9 cellular contexts compared by ENCODE assay signal in genomic region chr1:2322065-2322571, GRCh38.
DNase-seq lines count a peak whose midpoint lies in the region; ATAC-seq and TF ChIP-seq lines count a peak whose summit lies in the region.
"Had no signal": no experiment of that assay in that cellular context is flagged by ENCODE, and none has a peak within 500 bp of the region (broad histone marks: within the 10 kb centered on the region; RNA-seq: fewer than 3 reads in every experiment).

No MANE protein-coding gene starts in this region.

- H2BK120ac ChIP-seq in trophoblast cell (ENCODE audit: insufficient read depth, low read length, poor library complexity): peak overlapping the region; percentile 89

- peak; percentile 36 for DNase-seq in Calu3
- peak; percentile 82 for DNase-seq in amniotic stem cell (lab: John Stamatoyannopoulos, UW)
- DNase-seq in left ventricle myocardium superior: peak; percentile 84
- peak; percentile 91 to 95 for DNase-seq in trophoblast cell
- no peak for DNase-seq in activated T-cell treated with anti-CD3 and anti-CD28 coated beads for 4 hours
- DNase-seq: MV-4-11 had no signal

- H2AFZ ChIP-seq in trophoblast cell (ENCODE audit: insufficient read depth, low read length, poor library complexity): no peak overlapping the region

- H3K4me3 Mint-ChIP-seq in Calu3 (ENCODE audit: low read depth, unreplicated experiment): no peak overlapping the region

- H4K91ac ChIP-seq in trophoblast cell (ENCODE audit: low read depth, low read length): peak overlapping the region; percentile 95

- BruUV-seq in Calu3 (replicated peaks; lab: Mats Ljungman, UMichigan): no TSS peak

- H3K4me3 ChIP-seq in trophoblast cell (ENCODE audit: low read depth, low read length): no peak overlapping the region

- H3K4ac ChIP-seq in trophoblast cell (ENCODE audit: low read depth, low read length): peak overlapping the region; percentile 50

- no CpG with 5 or more reads among the region's 30 CpGs for WGBS in trophoblast cell (ENCODE audit: extremely low coverage, insufficient coverage, insufficient read length)

- no peaks in the 10 kb centered on the region for H3K27me3 ChIP-seq in trophoblast cell (ENCODE audit: insufficient read depth, low read length)

- H3K9ac ChIP-seq in trophoblast cell (ENCODE audit: low read length): no peak overlapping the region

- H2BK5ac ChIP-seq in trophoblast cell (ENCODE audit: low read depth, low read length, poor library complexity): peak overlapping the region; percentile 77

- peak overlapping the region; percentile 25 for H3K4me2 ChIP-seq in trophoblast cell (ENCODE audit: low read length)

- H3K18ac ChIP-seq in trophoblast cell (ENCODE audit: low read length): peak overlapping the region; percentile 73

- peak overlapping the region; percentile 67 for H4K8ac ChIP-seq in trophoblast cell (ENCODE audit: low read depth, low read length)

- CTCF ChIA-PET in Calu3 (lab: Charles Lee): no interaction called here

- H2BK12ac ChIP-seq in trophoblast cell (ENCODE audit: low read length): peak overlapping the region; percentile 91

- H3K27ac Mint-ChIP-seq in Calu3 (ENCODE audit: unreplicated experiment): no peak overlapping the region

- no peaks in the 10 kb centered on the region for H3K9me3 Mint-ChIP-seq in Calu3 (ENCODE audit: low read depth, unreplicated experiment)

- no peak overlapping the region for H3K23ac ChIP-seq in trophoblast cell (ENCODE audit: low read length)

- no peaks in the 10 kb centered on the region for H3K36me3 ChIP-seq in trophoblast cell (ENCODE audit: control insufficient read depth in 1 of 2, insufficient read depth in 2 of 2, low read length in 2 of 2)

- H3K14ac ChIP-seq in trophoblast cell (ENCODE audit: low read length): peak overlapping the region; percentile 87

- H3K27me3 Mint-ChIP-seq in Calu3 (ENCODE audit: unreplicated experiment): peaks cover 31% of the 10 kb centered on the region

- peak overlapping the region; percentile 85 for H3K27ac ChIP-seq in trophoblast cell (ENCODE audit: low read depth, low read length)

- peaks cover 7% of the 10 kb centered on the region for H3K79me2 ChIP-seq in trophoblast cell (ENCODE audit: control insufficient read depth, insufficient read depth, low read length, poor library complexity)

- ATAC-seq in left ventricle myocardium superior: peak; percentile 80
- ATAC-seq in HG03354 (IDR thresholded peaks at IDR 0.05; ENCODE audit: poor library complexity, severe bottlenecking, unreplicated experiment): no peak
- ATAC-seq in GM21515 (IDR thresholded peaks at IDR 0.05; ENCODE audit: unreplicated experiment): no peak
- no peak for ATAC-seq in GM18519 (IDR thresholded peaks at IDR 0.05; ENCODE audit: low FRiP score, unreplicated experiment)

- intact Hi-C loops in Calu3 (cut with micrococcal nuclease; ENCODE audit: unreplicated experiment) (no loop called here), left ventricle myocardium superior (cut with micrococcal nuclease) (no loop called here)

- no peaks in the 10 kb centered on the region for H3K4me1 Mint-ChIP-seq in Calu3 (ENCODE audit: low read depth, unreplicated experiment)

- H3K79me1 ChIP-seq in trophoblast cell (ENCODE audit: low read length): peaks cover 30% of the 10 kb centered on the region

- no peak overlapping the region for H2AK5ac ChIP-seq in trophoblast cell (ENCODE audit: low read length)

- peaks cover 6% of the 10 kb centered on the region for H3K36me3 Mint-ChIP-seq in Calu3 (ENCODE audit: insufficient read depth, unreplicated experiment)

- no peak for TF ChIP-seq CTCF in Calu3 (IDR thresholded peaks at IDR 0.05; ENCODE audit: unreplicated experiment)

- H3K4me1 ChIP-seq in trophoblast cell (ENCODE audit: control insufficient read depth in 1 of 2, insufficient read depth in 2 of 2, low read length in 2 of 2): peaks cover 21 to 27% of the 10 kb centered on the region in 2 experiments

- peaks cover 8% of the 10 kb centered on the region for H3K9me3 ChIP-seq in trophoblast cell (ENCODE audit: insufficient read depth, low read depth, low read length)

- no peak overlapping the region for H4K12ac ChIP-seq in trophoblast cell (ENCODE audit: low read depth, low read length)
